Comparison of ENCODE assay signal across 8 cellular contexts in the genomic region with DNA sequence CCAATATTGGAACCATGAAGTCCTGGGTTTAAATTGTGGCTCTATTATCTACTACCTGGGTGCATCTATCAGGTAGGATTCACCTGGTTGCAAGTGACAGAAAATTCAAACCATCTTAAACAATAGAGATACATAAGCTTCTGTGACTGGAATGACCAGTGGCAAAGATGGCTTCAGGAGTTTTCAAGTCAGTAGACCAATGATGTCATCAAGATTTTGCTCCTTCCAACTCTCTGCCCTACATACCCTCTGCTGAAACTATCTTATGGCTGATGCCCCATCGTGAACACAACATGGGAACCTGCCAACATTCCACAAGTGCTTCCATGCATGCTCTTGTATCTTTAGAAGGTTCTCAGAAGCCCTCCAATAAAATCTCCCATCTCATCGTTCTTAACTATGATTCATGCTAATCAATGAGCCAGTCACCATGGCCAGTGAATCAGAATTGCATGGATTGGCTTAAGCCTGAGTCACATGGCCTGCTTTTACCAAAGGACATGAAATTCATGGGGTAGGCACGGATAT.
"Had no signal": no experiment of that assay in that cellular context is flagged by ENCODE, and none has a peak within 500 bp of the region (broad histone marks: within the 10 kb centered on the region; RNA-seq: fewer than 3 reads in every experiment).

No MANE protein-coding gene starts in this region.

- H3K4me1 ChIP-seq: HAP-1 had no signal

- H3K36me3 ChIP-seq: HAP-1 had no signal

- H3K4me3 ChIP-seq: GM23248, HAP-1 had no signal

- ATAC-seq: HCT116 had no signal

- DNase-seq: GM23248, GOT3, H7, HFFc6, KBM-7 had no signal

- H3K27ac ChIP-seq: GM23248, KMS-11 had no signal

- H3K9me3 ChIP-seq: HAP-1 had no signal
